ENCODE assay signal across 8 cellular contexts in the genomic region with DNA sequence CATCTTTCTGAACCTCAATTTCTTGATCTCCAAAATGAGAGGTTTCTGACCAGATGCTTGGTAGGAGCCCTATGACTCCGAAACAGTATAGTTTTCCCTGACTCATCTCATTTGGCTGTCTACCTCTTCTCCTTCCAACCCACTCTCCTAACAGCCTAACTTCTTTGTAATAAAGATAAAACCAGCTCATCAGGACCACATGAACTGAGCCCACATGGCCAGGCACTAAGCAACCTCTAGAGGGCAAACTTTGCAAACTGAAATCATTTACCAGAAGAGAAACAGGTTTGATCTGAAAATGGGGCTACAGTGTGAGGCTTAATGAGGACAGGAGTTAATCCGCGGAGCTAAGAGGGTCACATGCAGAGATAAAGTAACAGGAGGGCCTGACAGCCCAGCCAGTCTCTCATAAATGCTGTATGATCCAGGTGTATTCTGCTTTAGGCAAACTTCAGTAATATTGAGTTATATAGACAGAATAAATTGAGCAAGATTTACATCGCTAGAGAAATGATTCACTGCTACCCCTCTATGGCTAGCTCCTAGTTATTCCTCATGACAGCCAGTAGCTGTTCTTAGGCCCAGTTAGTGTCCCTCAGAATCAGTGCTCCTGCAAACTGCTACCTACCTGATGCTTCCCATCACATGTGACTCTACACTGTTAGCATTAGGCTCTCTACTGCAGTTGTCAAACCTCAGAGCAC.
DNase-seq lines count a peak whose midpoint lies in the region; ATAC-seq and TF ChIP-seq lines count a peak whose summit lies in the region.

No MANE protein-coding gene starts in this region.

- H3K4me3 ChIP-seq in WI38 (ENCODE audit: low read depth, low read length) (no peak overlapping the region), lung (no peak overlapping the region)

- H3K27me3 Mint-ChIP-seq in CD14-positive monocyte (ENCODE audit: low read depth in 3 of 3), result no peaks in the 10 kb centered on the region

- no peak overlapping the region for H3K4me3 Mint-ChIP-seq in CD14-positive monocyte

- H3K4me1 Mint-ChIP-seq in CD14-positive monocyte, result peaks cover 69% of the 10 kb centered on the region

- peaks cover 44% of the 10 kb centered on the region in 2 donors for H3K36me3 Mint-ChIP-seq in CD14-positive monocyte

- intact Hi-C loops in CD14-positive monocyte (cut with micrococcal nuclease), result loop anchor here (5.0 to 10.0 kb wide), 6 partner anchors 49 to 281 kb away; partner anchors contain the start of gene ABCA1 (in 2 of the 2)

- ATAC-seq in GM18909 (IDR thresholded peaks at IDR 0.05; ENCODE audit: poor library complexity, unreplicated experiment) (peak; percentile 89), HG03159 (IDR thresholded peaks at IDR 0.05; ENCODE audit: unreplicated experiment) (peak; percentile 79), lung (ENCODE audit: insufficient read depth, low FRiP score) (no peak)

- peaks cover 0 to 2% (median 0%) of the 10 kb centered on the region in 7 donors for H3K9me3 Mint-ChIP-seq in CD14-positive monocyte

- H3K4me1 ChIP-seq in lung (ENCODE audit: control insufficient read depth in 2 of 2, insufficient read depth in 2 of 2, low read length in 2 of 2), result peaks cover 1 to 13% of the 10 kb centered on the region in 2 donors

- H3K36me3 ChIP-seq in lung (ENCODE audit: control insufficient read depth in 2 of 2, insufficient read depth in 2 of 2, low read length in 2 of 2), result peaks cover under 1 to 10% of the 10 kb centered on the region in 2 donors

- TF ChIP-seq CTCF in CD14-positive monocyte (IDR thresholded peaks at IDR 0.05) (peak; percentile 81), WI38 (IDR thresholded peaks at IDR 0.05; ENCODE audit: low read depth, low read length) (peak; percentile 74), lung (IDR thresholded peaks at IDR 0.05; ENCODE audit: control extremely low read depth, extremely low read depth) (peak; percentile 64)

- DNase-seq in CD14-positive monocyte (ENCODE audit: low spot score) (no peak), NCI-H2171 treated with DMSO at 0.1 percent for 48 hours (lab: John Stamatoyannopoulos, UW) (peak; percentile 84), ecto neural progenitor cell (ENCODE audit: low spot score) (peak; percentile 62), lung (ENCODE audit: low spot score) (no peak)
- DNase-seq in stimulated activated CD8-positive, alpha-beta memory T cell treated with anti-CD3 and anti-CD28 coated beads, Interleukin-4, amount 100 ng/mL, for 48 hours, result peak; percentile 35

- WGBS in lung, 2 donors, result 38 to 41% methylated on average over 4 of the region's 4 CpGs

- peak overlapping the region in 6 of 7 donors; percentile 38 to 76 (median 56) for H3K27ac Mint-ChIP-seq in CD14-positive monocyte

- H3K27me3 ChIP-seq in lung (ENCODE audit: control insufficient read depth, insufficient read depth), result no peaks in the 10 kb centered on the region

- H3K9me3 ChIP-seq in lung (ENCODE audit: control insufficient read depth in 2 of 2, insufficient read depth in 1 of 2, low read length in 1 of 2), result no peaks in the 10 kb centered on the region

- no peak overlapping the region for H3K27ac ChIP-seq in lung (ENCODE audit: low read depth in 1 of 2, low read length in 1 of 2)

Comparison
In these comparisons a context has a peak if more than half of its experiments do, and no peak if none do; other contexts are left out.
1. DNase-seq: peak in NCI-H2171 treated with DMSO at 0.1 percent for 48 hours (single experiment), ecto neural progenitor cell (single experiment) and stimulated activated CD8-positive, alpha-beta memory T cell treated with anti-CD3 and anti-CD28 coated beads, Interleukin-4, amount 100 ng/mL, for 48 hours (single experiment); none in CD14-positive monocyte (single experiment) and lung (single experiment).
2. Peak in every context shown above with its lines, with median percentiles within 50 percentile points of each other: CTCF ChIP-seq.